8 cellular contexts compared by ENCODE assay signal in the genomic region with DNA sequence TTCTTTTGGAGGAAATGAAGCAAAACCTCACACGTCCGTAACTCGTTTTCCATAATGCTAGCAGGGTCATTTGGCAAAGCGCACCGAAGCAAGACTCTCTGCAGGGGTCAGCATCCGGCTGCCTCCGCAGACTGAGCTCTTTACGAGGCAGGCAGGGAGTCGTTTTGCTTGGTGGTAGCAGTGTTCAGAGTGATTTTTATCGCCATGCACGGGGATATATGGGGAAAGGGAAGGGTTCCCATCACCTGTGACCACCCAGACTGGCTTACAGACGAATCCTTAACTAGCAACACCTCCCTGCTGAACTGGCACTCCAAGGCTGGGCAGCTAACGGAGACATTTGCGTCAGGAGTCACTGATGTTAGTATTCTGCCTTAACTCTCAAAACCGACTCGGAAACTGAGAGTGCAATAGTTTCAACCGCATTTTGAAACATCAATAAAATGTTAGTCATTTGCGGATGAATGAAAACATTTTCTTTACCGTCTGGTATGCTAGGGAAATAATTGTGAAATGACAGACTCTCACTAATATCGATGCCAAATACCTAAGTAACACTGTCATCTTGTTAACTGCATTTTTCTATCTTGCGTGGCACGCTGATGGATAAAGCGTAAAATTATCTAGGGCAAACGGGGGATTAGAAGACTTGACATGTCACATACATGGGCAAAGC. TPM values are rescaled to one million over a fixed set of nuclear protein-coding genes. Genes with fewer than 3 reads are reported as not detected.
DNase-seq lines count a peak whose midpoint lies in the region; ATAC-seq and TF ChIP-seq lines count a peak whose summit lies in the region.

No MANE protein-coding gene starts in this region.

- H3K4me1 Mint-ChIP-seq in effector memory CD8-positive, alpha-beta T cell (ENCODE audit: low read depth in 2 of 2), result peaks cover 7% of the 10 kb centered on the region in 2 donors

- WGBS in lung, 2 donors, result 1% methylated on average over 24 of the region's 24 CpGs

- H3K9me3 ChIP-seq in SJSA1 (replicated peaks) (no peaks in the 10 kb centered on the region), lung (ENCODE audit: control insufficient read depth in 2 of 2, insufficient read depth in 1 of 2, low read length in 1 of 2) (peaks cover 0 to 4% of the 10 kb centered on the region in 2 donors)

- H3K4me3 ChIP-seq in SJSA1 (peak overlapping the region; percentile 52), lung (peak overlapping the region; percentile 32)

- H3K36me3 Mint-ChIP-seq in effector memory CD8-positive, alpha-beta T cell (ENCODE audit: insufficient read depth), result no peaks in the 10 kb centered on the region

- peaks cover 20% of the 10 kb centered on the region for H3K4me1 ChIP-seq in SJSA1 (replicated peaks)
- H3K4me1 ChIP-seq in lung (ENCODE audit: control insufficient read depth in 2 of 2, insufficient read depth in 2 of 2, low read length in 2 of 2), result peaks cover 0 to 3% of the 10 kb centered on the region in 2 donors

- no peak overlapping the region for H3K4me3 Mint-ChIP-seq in effector memory CD8-positive, alpha-beta T cell

- H3K27ac ChIP-seq in SJSA1 (peak overlapping the region; percentile 95), lung (ENCODE audit: low read depth in 1 of 2, low read length in 1 of 2) (peak overlapping the region; percentile 85 to 91)

- H3K27ac Mint-ChIP-seq in effector memory CD8-positive, alpha-beta T cell, result no peak overlapping the region

- TF ChIP-seq CTCF in lung (IDR thresholded peaks at IDR 0.05; ENCODE audit: control extremely low read depth, extremely low read depth), result no peak

- peaks cover 0 to 7% of the 10 kb centered on the region in 2 donors for H3K9me3 Mint-ChIP-seq in effector memory CD8-positive, alpha-beta T cell

- peak; percentile 51 for ATAC-seq in GM21737 (IDR thresholded peaks at IDR 0.05; ENCODE audit: unreplicated experiment)
- ATAC-seq in effector memory CD8-positive, alpha-beta T cell (replicated peaks), result peak; percentile 15
- peak; percentile 4 for ATAC-seq in lung (ENCODE audit: insufficient read depth, low FRiP score)

- no peaks in the 10 kb centered on the region for H3K27me3 ChIP-seq in SJSA1 (replicated peaks)
- H3K27me3 ChIP-seq in lung (ENCODE audit: control insufficient read depth, insufficient read depth), result no peaks in the 10 kb centered on the region

- H3K36me3 ChIP-seq in SJSA1 (no peaks in the 10 kb centered on the region), lung (ENCODE audit: control insufficient read depth in 2 of 2, insufficient read depth in 2 of 2, low read length in 2 of 2) (no peaks in the 10 kb centered on the region)

- no peaks in the 10 kb centered on the region for H3K27me3 Mint-ChIP-seq in effector memory CD8-positive, alpha-beta T cell

- DNase-seq in NCI-H1417 (lab: John Stamatoyannopoulos, UW), result peak; percentile 68 to 91 (median 78)
- DNase-seq in NCI-H1417 treated with DMSO at 0.1 percent for 48 hours (lab: John Stamatoyannopoulos, UW), result no peak
- DNase-seq in HuH-7 (ENCODE audit: low spot score), result peak; percentile 17
- peak; percentile 78 to 95 for DNase-seq in SJSA1 (ENCODE audit: low read depth in 1 of 2, low spot score in 2 of 2)
- no peak for DNase-seq in effector memory CD8-positive, alpha-beta T cell
- DNase-seq in lung (ENCODE audit: low spot score), result no peak
- peak; percentile 82 for DNase-seq in superior temporal gyrus (ENCODE audit: extremely low spot score)

RNA-seq across cellular contexts. Expression of a gene that starts 2.2 kb away (rescaled TPM):
- 0.38 and 1.9 TPM in 2 replicates for total RNA-seq in SJSA1 (2014; rRNA removed; shearing (Covaris generic))
- 1 to 10 TPM; 3.7 to 7.3 TPM for total RNA-seq in lung
- polyA plus RNA-seq in lung, result 1 to 10 TPM in 1 of 2 donors, under 1 TPM in 1; 0.86 to 1.3 TPM

Comparison
In these comparisons a context has a peak if more than half of its experiments do, and no peak if none do; other contexts are left out.
1. DNase-seq: peak in NCI-H1417 (3 of 3), HuH-7 (single experiment), SJSA1 (2 of 2) and superior temporal gyrus (single experiment); none in NCI-H1417 treated with DMSO at 0.1 percent for 48 hours (single experiment), effector memory CD8-positive, alpha-beta T cell (0 of 3) and lung (single experiment).
2. Peak in every context shown above with its lines, with median percentiles within 50 percentile points of each other: ATAC-seq.